10 cellular contexts compared by ENCODE assay signal in the genomic region with DNA sequence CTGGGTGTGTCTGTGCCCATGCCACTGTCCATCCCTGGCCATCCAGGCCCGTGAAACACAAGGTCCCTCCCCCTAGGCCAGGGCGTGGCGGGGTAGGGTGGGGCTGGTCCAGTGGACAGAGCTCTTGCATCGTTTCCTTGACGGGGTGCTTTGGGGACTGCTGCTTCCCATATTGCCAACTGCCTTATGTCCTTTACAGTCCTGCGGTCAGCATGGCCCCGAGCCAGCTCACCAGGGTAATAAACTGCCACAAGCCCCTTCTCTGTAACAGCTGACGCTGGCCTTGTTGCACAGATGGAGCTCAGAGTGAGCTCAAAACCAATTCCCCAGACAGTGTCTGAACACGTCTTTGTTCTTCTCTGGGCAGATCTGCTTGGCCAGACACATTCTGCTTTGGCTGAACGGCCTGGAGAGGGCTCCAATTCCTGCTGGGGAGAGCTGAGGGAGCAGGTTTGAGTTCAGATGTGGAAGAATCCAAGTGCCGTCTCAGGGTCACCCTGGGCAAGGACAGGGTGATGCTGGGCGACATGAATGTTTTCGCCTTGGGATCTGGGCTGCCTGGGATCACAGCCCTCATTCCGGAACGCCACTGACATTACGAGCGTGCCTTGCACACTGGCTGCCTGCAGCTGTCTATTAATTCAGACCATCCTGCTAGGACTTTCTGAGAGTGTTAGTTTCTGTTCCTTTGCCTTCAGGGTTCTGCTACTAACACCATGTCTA. TPM values are rescaled to one million over a fixed set of nuclear protein-coding genes. Genes with fewer than 3 reads are reported as not detected.
DNase-seq lines count a peak whose midpoint lies in the region; ATAC-seq lines count a peak whose summit lies in the region.
"Had no signal": no experiment of that assay in that cellular context is flagged by ENCODE, and none has a peak within 500 bp of the region (broad histone marks: within the 10 kb centered on the region; RNA-seq: fewer than 3 reads in every experiment).

No MANE protein-coding gene starts in this region.

- H3K4me3 ChIP-seq in CD4-positive, alpha-beta memory T cell (ENCODE audit: low read length in 2 of 2) = no peak overlapping the region
- H3K4me3 ChIP-seq: uterus had no signal

- no peaks in the 10 kb centered on the region for H3K36me3 ChIP-seq in CD4-positive, alpha-beta memory T cell (ENCODE audit: insufficient read depth, low read length)
- H3K36me3 ChIP-seq: uterus had no signal

- intact Hi-C loops in cardiac septum (cut with DNase I) = loop anchor here (2.0 to 5.0 kb wide), 3 partner anchors 575 to 1081 kb away; no protein-coding TSS in a partner anchor
- intact Hi-C loops in CD4-positive, alpha-beta memory T cell (cut with micrococcal nuclease) = no loop called here

- H3K36me3 Mint-ChIP-seq in T-helper 17 cell (ENCODE audit: low read depth) = no peaks in the 10 kb centered on the region
- H3K36me3 Mint-ChIP-seq in stimulated activated effector memory CD8-positive, alpha-beta T cell treated with anti-CD3 and anti-CD28 coated beads, Interleukin-12 subunit alpha, Interleukin-12 subunit beta, amount 100 ng/mL, for 72 hours = no peaks in the 10 kb centered on the region
- no peaks in the 10 kb centered on the region for H3K36me3 Mint-ChIP-seq in CD4-positive, alpha-beta memory T cell

- H3K9me3 ChIP-seq in T-helper 17 cell (ENCODE audit: control insufficient read depth, low read length, poor library complexity, severe bottlenecking) = no peaks in the 10 kb centered on the region
- H3K9me3 ChIP-seq in CD4-positive, alpha-beta memory T cell (ENCODE audit: control insufficient read depth in 1 of 2, low read length in 2 of 2) = no peaks in the 10 kb centered on the region
- H3K9me3 ChIP-seq: uterus had no signal

- H3K27ac ChIP-seq in CD4-positive, alpha-beta memory T cell (ENCODE audit: low read depth, low read length) = no peak overlapping the region
- H3K27ac ChIP-seq: uterus had no signal

- H3K4me3 Mint-ChIP-seq in T-helper 17 cell = no peak overlapping the region
- no peak overlapping the region for H3K4me3 Mint-ChIP-seq in stimulated activated effector memory CD8-positive, alpha-beta T cell treated with anti-CD3 and anti-CD28 coated beads, Interleukin-12 subunit alpha, Interleukin-12 subunit beta, amount 100 ng/mL, for 72 hours
- H3K4me3 Mint-ChIP-seq in CD4-positive, alpha-beta memory T cell = no peak overlapping the region

- POLR2A ChIA-PET in CD4-positive, alpha-beta memory T cell (lab: Charles Lee; ENCODE audit: partially characterized antibody) = interaction anchor here (3.6 kb wide), 1 partner anchor 10 kb away, joined by 16 read pairs; no protein-coding TSS in a partner anchor

- peaks cover 11% of the 10 kb centered on the region for H3K27me3 Mint-ChIP-seq in T-helper 17 cell
- H3K27me3 Mint-ChIP-seq in CD4-positive, alpha-beta memory T cell = no peaks in the 10 kb centered on the region

- CTCF ChIA-PET in CD4-positive, alpha-beta memory T cell (lab: Charles Lee; ENCODE audit: partially characterized antibody) = interaction anchor here (0.6 to 5.2 kb wide), 11 partner anchors 8 to 1082 kb away, joined by 3 to 26 read pairs (median 5); no protein-coding TSS in a partner anchor

- ATAC-seq in T-helper 17 cell (peak; percentile 17), GM19395 (IDR thresholded peaks at IDR 0.05; ENCODE audit: unreplicated experiment) (no peak), HG03159 (IDR thresholded peaks at IDR 0.05; ENCODE audit: unreplicated experiment) (no peak)
- no peak for ATAC-seq in stimulated activated effector memory CD8-positive, alpha-beta T cell treated with anti-CD3 and anti-CD28 coated beads, Interleukin-12 subunit alpha, Interleukin-12 subunit beta, amount 100 ng/mL, for 72 hours

- H3K4me1 ChIP-seq in CD4-positive, alpha-beta memory T cell (ENCODE audit: insufficient read depth, low read length) = peaks cover 8% of the 10 kb centered on the region
- H3K4me1 ChIP-seq: uterus had no signal

- H3K27ac Mint-ChIP-seq in T-helper 17 cell = no peak overlapping the region
- H3K27ac Mint-ChIP-seq in stimulated activated effector memory CD8-positive, alpha-beta T cell treated with anti-CD3 and anti-CD28 coated beads, Interleukin-12 subunit alpha, Interleukin-12 subunit beta, amount 100 ng/mL, for 72 hours = peak overlapping the region; percentile 63
- H3K27ac Mint-ChIP-seq in CD4-positive, alpha-beta memory T cell = no peak overlapping the region

- no peaks in the 10 kb centered on the region for H3K9me3 Mint-ChIP-seq in stimulated activated effector memory CD8-positive, alpha-beta T cell treated with anti-CD3 and anti-CD28 coated beads, Interleukin-12 subunit alpha, Interleukin-12 subunit beta, amount 100 ng/mL, for 72 hours
- H3K9me3 Mint-ChIP-seq in CD4-positive, alpha-beta memory T cell = peaks cover 0 to 3% (median 0%) of the 10 kb centered on the region in 8 donors

- H3K4me1 Mint-ChIP-seq in T-helper 17 cell = peaks cover 7% of the 10 kb centered on the region
- H3K4me1 Mint-ChIP-seq in stimulated activated effector memory CD8-positive, alpha-beta T cell treated with anti-CD3 and anti-CD28 coated beads, Interleukin-12 subunit alpha, Interleukin-12 subunit beta, amount 100 ng/mL, for 72 hours = peaks cover 20% of the 10 kb centered on the region
- peaks cover 5 to 10% (median 6%) of the 10 kb centered on the region in 4 donors for H3K4me1 Mint-ChIP-seq in CD4-positive, alpha-beta memory T cell

- DNase-seq in HT-29 (ENCODE audit: low spot score) (peak; percentile 14), T-helper 17 cell (peak in 1 of 3 donors; percentile 2), cardiac septum (ENCODE audit: low spot score) (peak; percentile 77), amniotic stem cell (lab: John Stamatoyannopoulos, UW) (no peak)
- no peak for DNase-seq in stimulated activated effector memory CD8-positive, alpha-beta T cell treated with anti-CD3 and anti-CD28 coated beads, Interleukin-12 subunit alpha, Interleukin-12 subunit beta, amount 100 ng/mL, for 72 hours (ENCODE audit: low spot score in 2 of 2)
- no peak for DNase-seq in CD4-positive, alpha-beta memory T cell

- H3K27me3 ChIP-seq in CD4-positive, alpha-beta memory T cell (ENCODE audit: insufficient read depth, low read length) = no peaks in the 10 kb centered on the region
- H3K27me3 ChIP-seq: uterus had no signal

RNA-seq across cellular contexts. Expression of gene RGMA, which starts 51.5 kb away (rescaled TPM):
- not detected in 2 replicates for total RNA-seq in HT-29 (2014; rRNA removed; shearing (Covaris generic))
- total RNA-seq in T-helper 17 cell (not detected), cardiac septum (16.5 TPM)
- not detected for total RNA-seq in CD4-positive, alpha-beta memory T cell
- polyA plus RNA-seq in CD4-positive, alpha-beta memory T cell = not detected
- total RNA-seq: activated CD8-positive, alpha-beta memory T cell treated with anti-CD3 and anti-CD28 coated beads for 36 hours had no signal

Comparison
In these comparisons a context has a peak if more than half of its experiments do, and no peak if none do; other contexts are left out.
1. DNase-seq: peak in HT-29 (single experiment) and cardiac septum (single experiment); none in stimulated activated effector memory CD8-positive, alpha-beta T cell treated with anti-CD3 and anti-CD28 coated beads, Interleukin-12 subunit alpha, Interleukin-12 subunit beta, amount 100 ng/mL, for 72 hours (0 of 2), CD4-positive, alpha-beta memory T cell (0 of 5) and amniotic stem cell (single experiment).
2. RNA of gene RGMA, which starts 51.5 kb away (total RNA-seq): 16.5 TPM in cardiac septum (single experiment); not detected in CD4-positive, alpha-beta memory T cell, not detected in T-helper 17 cell and not detected in HT-29; every median in the first group is over 10 times any median in the second.